Comparison of ENCODE assay signal across 5 cellular contexts in the genomic region with DNA sequence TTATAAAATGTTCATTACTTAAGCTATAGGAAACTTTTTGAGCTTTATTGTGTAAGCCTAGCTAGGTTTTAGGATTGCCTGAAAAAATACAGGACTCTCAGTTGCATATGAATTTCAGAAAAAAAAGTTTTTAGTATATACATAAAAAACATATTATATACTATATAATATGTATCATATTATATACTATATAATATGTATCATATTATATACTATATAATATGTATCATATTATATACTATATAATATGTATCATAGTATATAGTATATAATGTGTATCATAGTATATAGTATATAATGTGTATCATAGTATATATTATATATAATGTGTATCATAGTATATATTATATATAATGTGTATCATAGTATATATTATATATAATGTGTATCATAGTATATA. TPM values are rescaled to one million over a fixed set of nuclear protein-coding genes. Genes with fewer than 3 reads are reported as not detected.
DNase-seq lines count a peak whose midpoint lies in the region; ATAC-seq, FAIRE-seq and TF ChIP-seq lines count a peak whose summit lies in the region.
"Not testable (repeated sequence)": the region's sequence is repeated elsewhere in the genome, so short reads cannot be mapped to it uniquely, and the experiment has no call there.

No MANE protein-coding gene starts in this region.

- not testable (repeated sequence) for H3K9me3 ChIP-seq in pancreas

- peak; percentile 100 for FAIRE-seq in G401.6 (lab: Jason Lieb, UNC)
- FAIRE-seq in TTC549 (lab: Jason Lieb, UNC): peak; percentile 99
- peak; percentile 100 for FAIRE-seq in colon (lab: Jason Lieb, UNC)
- FAIRE-seq in frontal cortex (lab: Jason Lieb, UNC): peak; percentile 100
- FAIRE-seq in pancreas (lab: Jason Lieb, UNC): peak; percentile 100

- H3K27ac ChIP-seq in pancreas: not testable (repeated sequence)

- intact Hi-C loops in pancreas (cut with DNase I): not testable (repeated sequence)

- not testable (repeated sequence) for H3K36me3 ChIP-seq in pancreas

- DNase-seq in frontal cortex (ENCODE audit: low spot score in 2 of 2); pancreas: not testable (repeated sequence)

- not testable (repeated sequence) for TF ChIP-seq CTCF in pancreas (IDR thresholded peaks at IDR 0.05)

- ATAC-seq in pancreas: not testable (repeated sequence)

- H3K4me1 ChIP-seq in pancreas: not testable (repeated sequence)

- H3K27me3 ChIP-seq in pancreas: not testable (repeated sequence)

- H3K4me3 ChIP-seq in pancreas: not testable (repeated sequence)

RNA-seq across cellular contexts. Expression of a gene that starts 11.9 kb away (rescaled TPM):
- total RNA-seq in frontal cortex (4.1 TPM), pancreas (1 to 10 TPM; 2.8 to 7.7 (median 5.1) TPM)
- polyA plus RNA-seq in pancreas: 10 to 100 TPM in 1 of 2 donors, 1 to 10 TPM in 1; 3.2 to 12.2 TPM
